ENCODE assay signal across 12 cellular contexts in the genomic region with DNA sequence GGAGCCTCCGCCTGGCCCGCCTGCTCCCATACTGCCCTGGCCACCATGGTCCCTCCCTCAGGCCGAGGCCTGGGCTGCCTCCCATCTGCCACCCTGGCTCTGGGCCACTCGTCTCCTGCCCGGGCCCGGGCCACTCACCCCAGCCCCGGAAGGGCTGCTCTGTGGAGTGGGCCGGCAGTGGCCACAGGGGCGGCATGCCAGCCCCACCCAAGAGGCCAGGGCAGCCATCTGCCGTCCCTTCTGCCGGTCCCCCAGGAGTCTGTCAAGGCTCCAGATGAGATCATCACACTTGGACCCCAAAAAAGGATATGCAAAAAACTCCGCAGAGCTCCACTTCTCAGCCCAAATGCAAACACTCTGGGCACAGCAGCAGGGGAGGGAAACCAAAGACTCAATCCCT. TPM values are rescaled to one million over a fixed set of nuclear protein-coding genes. Genes with fewer than 3 reads are reported as not detected.
DNase-seq lines count a peak whose midpoint lies in the region; ATAC-seq, FAIRE-seq and TF ChIP-seq lines count a peak whose summit lies in the region.
"Had no signal": no experiment of that assay in that cellular context is flagged by ENCODE, and none has a peak within 500 bp of the region (broad histone marks: within the 10 kb centered on the region; RNA-seq: fewer than 3 reads in every experiment).

No MANE protein-coding gene starts in this region.

- DNase-seq in GM12891 (ENCODE audit: insufficient read length, low spot score) (no peak), adipocyte (ENCODE audit: low read depth) (no peak), hippocampal formation (lab: John Stamatoyannopoulos, UW) (peak; percentile 59 to 68), spleen (no peak), NCI-H748 treated with DMSO at 0.1 percent for 48 hours (lab: John Stamatoyannopoulos, UW) (no peak), left lobe of liver (ENCODE audit: low spot score) (no peak), NCI-H1092 treated with DMSO at 0.1 percent for 48 hours (lab: John Stamatoyannopoulos, UW) (no peak)
- DNase-seq: IMR-90 had no signal

- H3K9ac ChIP-seq in adipocyte (ENCODE audit: low read length) = peak overlapping the region; percentile 57

- H3K4me1 ChIP-seq in adipocyte (ENCODE audit: control insufficient read depth, insufficient read depth, low read length) (peaks cover 58% of the 10 kb centered on the region), spleen (peaks cover 33 to 92% (median 80%) of the 10 kb centered on the region in 6 donors)

- H3K4me3 ChIP-seq in adipocyte (ENCODE audit: low read length) (no peak overlapping the region), spleen (peak overlapping the region in 1 of 8 donors; percentile 24)

- intact Hi-C loops in spleen (cut with DNase I; ENCODE audit: low total_unique reads) = no loop called here

- ATAC-seq in activated CD4-positive, CD25-positive, alpha-beta regulatory T cell treated with anti-CD3 and anti-CD28 coated beads, Interleukin-2, amount 50 U/mL, for 24 hours = no peak
- ATAC-seq in left lobe of liver = no peak
- ATAC-seq: stimulated activated effector memory CD8-positive, alpha-beta T cell treated with anti-CD3 and anti-CD28 coated beads, Interleukin-12 subunit alpha, Interleukin-12 subunit beta, amount 100 ng/mL, for 72 hours had no signal

- TF ChIP-seq CTCF in spleen (IDR thresholded peaks at IDR 0.05 in 8 of 11, conservative IDR thresholded peaks at IDR 0.05 in 3 of 11) = no peak

- 51 to 81% (median 67%) methylated on average over 11 to 12 of the region's 12 CpGs for WGBS in spleen, 5 donors

- H3K36me3 ChIP-seq in adipocyte (ENCODE audit: control insufficient read depth, insufficient read depth, low read length, severe bottlenecking) (no peaks in the 10 kb centered on the region), spleen (no peaks in the 10 kb centered on the region)

- peak overlapping the region; percentile 42 to 84 (median 66) for H3K27ac ChIP-seq in spleen

- H3K27me3 ChIP-seq in adipocyte (replicated peaks; ENCODE audit: control insufficient read depth, insufficient read depth, low read length) (no peaks in the 10 kb centered on the region), spleen (replicated peaks in 1 of 7) (no peaks in the 10 kb centered on the region)

- FAIRE-seq in GM12891 (lab: Jason Lieb, UNC) = peak; percentile 26
- FAIRE-seq: frontal cortex had no signal

- TF ChIP-seq POLR2A in GM12891 (IDR thresholded peaks at IDR 0.05; ENCODE audit: low read depth, low read length) (no peak), spleen (IDR thresholded peaks at IDR 0.05) (no peak)

- H3K9me3 ChIP-seq in adipocyte (ENCODE audit: control insufficient read depth, low read length) = no peaks in the 10 kb centered on the region
- peaks cover 0 to 5% (median 2%) of the 10 kb centered on the region in 8 donors for H3K9me3 ChIP-seq in spleen

TF ChIP-seq in GM12891, 5 proteins besides CTCF, POLR2A, EP300 and RAD21:
- TF ChIP-seq TAF1 (IDR thresholded peaks at IDR 0.05; ENCODE audit: low read depth, low read length) (no peak), POU2F2 (IDR thresholded peaks at IDR 0.05; ENCODE audit: low read depth, low read length) (no peak), POLR2AphosphoS5 (IDR thresholded peaks at IDR 0.05; ENCODE audit: low read depth, low read length) (no peak), PAX5 (IDR thresholded peaks at IDR 0.05; ENCODE audit: insufficient read depth, low read length, severe bottlenecking) (no peak), SPI1 (IDR thresholded peaks at IDR 0.05; ENCODE audit: low read depth, low read length) (no peak)

RNA-seq across cellular contexts. Expression of a gene that starts 23.8 kb away (rescaled TPM):
- polyA plus RNA-seq in GM12891 (2012; ENCODE audit: low read depth, missing spikeins) = 0.22 TPM
- total RNA-seq in spleen = not detected
- polyA plus RNA-seq in spleen = under 1 TPM; 0.05 to 0.16 (median 0.11) TPM
- not detected for total RNA-seq in left lobe of liver
- total RNA-seq: pulmonary artery endothelial cell had no signal

Comparison
In these comparisons a context has a peak if more than half of its experiments do, and no peak if none do; other contexts are left out.
1. DNase-seq: peak in hippocampal formation (2 of 2); none in GM12891 (single experiment), adipocyte (single experiment), spleen (single experiment), NCI-H748 treated with DMSO at 0.1 percent for 48 hours (single experiment), left lobe of liver (single experiment) and NCI-H1092 treated with DMSO at 0.1 percent for 48 hours (single experiment).